11 cellular contexts compared by ENCODE assay signal in genomic region chr3:2099779-2100191, GRCh38. TPM values are rescaled to one million over a fixed set of nuclear protein-coding genes. Genes with fewer than 3 reads are reported as not detected.
A peak's percentile ranks its signal among the peaks of the same experiment; 100 is the strongest.
DNase-seq lines count a peak whose midpoint lies in the region; ATAC-seq and TF ChIP-seq lines count a peak whose summit lies in the region.
"Had no signal": no experiment of that assay in that cellular context is flagged by ENCODE, and none has a peak within 500 bp of the region (broad histone marks: within the 10 kb centered on the region; RNA-seq: fewer than 3 reads in every experiment).

No MANE protein-coding gene starts in this region.

- no peaks in the 10 kb centered on the region for H3K9me3 ChIP-seq in ascending aorta
- H3K9me3 ChIP-seq in lower lobe of right lung = no peaks in the 10 kb centered on the region
- H3K9me3 ChIP-seq in smooth muscle cell (replicated peaks; ENCODE audit: low read depth) = no peaks in the 10 kb centered on the region

- H3K27me3 ChIP-seq in ascending aorta = no peaks in the 10 kb centered on the region
- peaks cover 18% of the 10 kb centered on the region for H3K27me3 ChIP-seq in lower lobe of right lung (ENCODE audit: low read depth)
- H3K27me3 ChIP-seq in smooth muscle cell (ENCODE audit: low read depth) = peaks cover 51% of the 10 kb centered on the region

- intact Hi-C loops in ascending aorta (cut with DNase I) (loop anchor here (10.0 kb wide), 1 partner anchor 1025 kb away; the partner anchor contains the start of gene TRNT1), lower lobe of right lung (cut with DNase I) (no loop called here)

- peak overlapping the region; percentile 88 for H2AFZ ChIP-seq in smooth muscle cell (ENCODE audit: low read depth)

- H3F3A ChIP-seq in smooth muscle cell (ENCODE audit: low read depth) = no peaks in the 10 kb centered on the region

- H4K20me1 ChIP-seq in smooth muscle cell (ENCODE audit: low read depth) = no peaks in the 10 kb centered on the region

- no peak overlapping the region for H3K9ac ChIP-seq in smooth muscle cell (ENCODE audit: low read depth)

- H3K4me1 ChIP-seq in ascending aorta (no peaks in the 10 kb centered on the region), lower lobe of right lung (no peaks in the 10 kb centered on the region), smooth muscle cell (ENCODE audit: low read depth) (peaks cover 19% of the 10 kb centered on the region)

- DNase-seq in NCI-H146 (lab: John Stamatoyannopoulos, UW) (peak; percentile 17), NCI-H146 treated with DMSO at 0.1 percent for 48 hours (lab: John Stamatoyannopoulos, UW; ENCODE audit: unreplicated experiment) (no peak), ascending aorta (ENCODE audit: low spot score in 2 of 2) (peak in 1 of 2 donors; percentile 67), lower lobe of right lung (no peak), smooth muscle cell (lab: John Stamatoyannopoulos, UW; ENCODE audit: unreplicated experiment) (no peak), activated T-cell treated with anti-CD3 and anti-CD28 coated beads for 4 hours (no peak)
- DNase-seq in NK-92 treated with Interleukin-12 subunit alpha and Interleukin-12 subunit beta, amount 100 ng/mL, for 24 hours (lab: John Stamatoyannopoulos, UW) = no peak
- DNase-seq: MM.1S had no signal

- H3K4me3 ChIP-seq in ascending aorta (peak overlapping the region; percentile 51 to 77), lower lobe of right lung (peak overlapping the region; percentile 58), smooth muscle cell (peak overlapping the region; percentile 71)

- ATAC-seq in lower lobe of right lung = no peak
- ATAC-seq in HG02981 (IDR thresholded peaks at IDR 0.05; ENCODE audit: unreplicated experiment) = no peak

- TF ChIP-seq CTCF in ascending aorta (IDR thresholded peaks at IDR 0.05) (no peak), lower lobe of right lung (IDR thresholded peaks at IDR 0.05) (no peak), smooth muscle cell (IDR thresholded peaks at IDR 0.05; ENCODE audit: borderline replicate concordance, insufficient read depth, poor library complexity, severe bottlenecking) (no peak)

- H3K27ac ChIP-seq in ascending aorta (peak overlapping the region; percentile 82 to 93), lower lobe of right lung (no peak overlapping the region), smooth muscle cell (ENCODE audit: low read depth) (no peak overlapping the region)

- H3K36me3 ChIP-seq in ascending aorta (no peaks in the 10 kb centered on the region), lower lobe of right lung (no peaks in the 10 kb centered on the region), smooth muscle cell (ENCODE audit: low read depth) (no peaks in the 10 kb centered on the region)

- peak overlapping the region; percentile 91 for H3K4me2 ChIP-seq in smooth muscle cell

- 4% methylated on average over 21 of the region's 26 CpGs for WGBS in smooth muscle cell (ENCODE audit: low lambda C conversion rate)

- peaks cover 5% of the 10 kb centered on the region for H3K79me2 ChIP-seq in smooth muscle cell (ENCODE audit: low read depth)

RNA-seq across cellular contexts. Expression of gene CNTN4, which starts 1.1 kb away (rescaled TPM):
- total RNA-seq in ascending aorta (37.5 TPM), lower lobe of right lung (10.4 TPM), smooth muscle cell (15.8 and 33.3 TPM in 2 replicates)
- polyA plus RNA-seq in smooth muscle cell = 6.6 and 12.1 TPM in 2 replicates
- total RNA-seq: mononuclear cell, SK-MEL-5 had no signal

Comparison
In these comparisons a context has a peak if more than half of its experiments do, and no peak if none do; other contexts are left out.
1. H3K27ac ChIP-seq: peak in ascending aorta (2 of 2); none in lower lobe of right lung (single experiment) and smooth muscle cell (single experiment).
2. Peak in every context shown above with its lines, with median percentiles within 50 percentile points of each other: H3K4me3 ChIP-seq.